Comparison of ENCODE assay signal across 24 cellular contexts in the genomic region with DNA sequence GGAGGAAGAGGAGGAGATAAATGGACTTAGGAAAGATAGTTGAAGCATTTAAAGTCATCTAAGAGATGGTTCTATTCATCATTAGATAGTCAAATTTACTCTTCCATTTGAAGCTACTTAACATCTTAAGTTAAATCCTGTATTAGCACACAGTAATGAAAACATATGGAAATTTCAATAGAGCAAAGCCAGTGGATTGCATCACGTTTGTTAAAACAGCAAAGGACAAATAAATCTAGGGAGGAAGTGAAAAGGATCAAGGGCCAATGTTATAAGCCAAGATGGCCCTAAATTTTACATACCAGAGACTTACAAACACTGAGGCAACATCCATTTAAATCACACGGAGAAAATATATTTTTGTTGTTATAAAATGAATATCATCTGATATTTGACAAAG.
"Had no signal": no experiment of that assay in that cellular context is flagged by ENCODE, and none has a peak within 500 bp of the region (broad histone marks: within the 10 kb centered on the region; RNA-seq: fewer than 3 reads in every experiment).

No MANE protein-coding gene starts in this region.

- H3K9me3 Mint-ChIP-seq: memory B cell had no signal

- H3K36me3 ChIP-seq: adrenal gland, ascending aorta, brain microvascular endothelial cell, heart right ventricle, neutrophil, ovary, prostate gland, upper lobe of right lung had no signal

- H3K4me1 Mint-ChIP-seq: memory B cell had no signal

- H3K9me3 ChIP-seq: adrenal gland, neutrophil, ovary, prostate gland, upper lobe of right lung had no signal

- H3K4me3 ChIP-seq: adrenal gland, ascending aorta, heart right ventricle, ovary, prostate gland, upper lobe of right lung had no signal

- H3K27ac Mint-ChIP-seq: activated naive CD4-positive, alpha-beta T cell treated with anti-CD3 and anti-CD28 coated beads, Interleukin-2, amount 50 U/mL, for 72 hours; memory B cell; WTC11 had no signal

- H3K27me3 ChIP-seq: adrenal gland, ascending aorta, brain microvascular endothelial cell, heart right ventricle, neutrophil, ovary, upper lobe of right lung had no signal

- H3K27ac ChIP-seq: adrenal gland, ascending aorta, brain microvascular endothelial cell, heart right ventricle, neutrophil, ovary, prostate gland, upper lobe of right lung had no signal

- H3K36me3 Mint-ChIP-seq: memory B cell, WTC11 had no signal

- H3K4me1 ChIP-seq: ascending aorta, prostate gland, upper lobe of right lung had no signal

- H3K27me3 Mint-ChIP-seq: memory B cell had no signal

- DNase-seq: activated CD4-positive, alpha-beta T cell treated with anti-CD3 and anti-CD28 coated beads, Interleukin-2, amount 50 U/mL, for 4 hours; activated CD8-positive, alpha-beta memory T cell treated with anti-CD3 and anti-CD28 coated beads for 24 hours; activated CD8-positive, alpha-beta memory T cell treated with anti-CD3 and anti-CD28 coated beads, Interleukin-2, amount 50 U/mL, for 4 hours; activated effector memory CD4-positive, alpha-beta T cell treated with anti-CD3 and anti-CD28 coated beads, Interleukin-2, amount 50 U/mL, for 16 hours; activated T-cell treated with anti-CD3 and anti-CD28 coated beads, Interleukin-2, amount 50 U/mL, for 48 hours; adrenal gland; brain microvascular endothelial cell; caudate nucleus; effector memory CD4-positive, alpha-beta T cell; heart right ventricle; left colon; ovary; stimulated activated CD4-positive, alpha-beta T cell treated with anti-CD3 and anti-CD28 coated beads, Interleukin-2, amount 100 ng/mL, for 48 hours; stimulated activated CD8-positive, alpha-beta memory T cell treated with anti-CD3 and anti-CD28 coated beads, Interleukin-4, amount 100 ng/mL, for 48 hours; stimulated activated naive CD4-positive, alpha-beta T cell; T-helper 9 cell; upper lobe of right lung had no signal

- H3K4me3 Mint-ChIP-seq: memory B cell, nephron, WTC11 had no signal
